ENCODE assay signal across 21 cellular contexts in genomic region chr17:39624313-39624712, GRCh38.
DNase-seq lines count a peak whose midpoint lies in the region; ATAC-seq and TF ChIP-seq lines count a peak whose summit lies in the region.
"Had no signal": no experiment of that assay in that cellular context is flagged by ENCODE, and none has a peak within 500 bp of the region (broad histone marks: within the 10 kb centered on the region; RNA-seq: fewer than 3 reads in every experiment).

No MANE protein-coding gene starts in this region.

- H3K36me3 ChIP-seq in HEK293 (ENCODE audit: control insufficient read depth in 2 of 2, insufficient read depth in 1 of 2, low read length in 2 of 2): no peaks in the 10 kb centered on the region
- H3K36me3 ChIP-seq: BE2C; BLaER1 treated with 17β-estradiol and CSF1 and Interleukin-3, amounts not matched to agents 10 nM and 100 nM had no signal

- intact Hi-C loops in head of caudate nucleus (cut with DNase I): loop anchor here (5.0 kb wide), 1 partner anchor 48 kb away; no protein-coding TSS in a partner anchor

- CTCF ChIA-PET in HEK293 (lab: Yijun Ruan, JAX): interaction anchor here (0.7 to 11.8 kb wide), 14 partner anchors 10 to 618 kb away, joined by 3 to 475 read pairs (median 16); partner anchors contain the start of genes CSF3, PNMT, STARD3 and TCAP

- ATAC-seq in HG02610 (IDR thresholded peaks at IDR 0.05; ENCODE audit: unreplicated experiment): no peak
- ATAC-seq: GM12878 had no signal

- DNase-seq in caudate nucleus (lab: John Stamatoyannopoulos, UW) (peak in 31 of 61 donors; percentile 16 to 69 (median 43)), head of caudate nucleus (peak in 23 of 42 donors; percentile 35 to 83 (median 62)), amniotic stem cell (lab: John Stamatoyannopoulos, UW) (no peak), NCI-H1105 (lab: John Stamatoyannopoulos, UW) (no peak)
- DNase-seq: 8988T; ACHN; AML-193; BE2C; CD4-positive, alpha-beta T cell; CD8-positive, alpha-beta memory T cell; DMS 273 treated with DMSO at 0.1 percent for 48 hours; DMS79; EL; GDM1; GM23248; HFFc6 had no signal

- H3K27ac ChIP-seq in HEK293 (ENCODE audit: extremely low read depth, low read depth, low read length) (no peak overlapping the region), caudate nucleus (ENCODE audit: low read depth, low read length) (peak overlapping the region; percentile 93)
- H3K27ac ChIP-seq: A549; BLaER1 treated with 17β-estradiol and CSF1 and Interleukin-3, amounts not matched to agents 10 nM and 100 nM; GM23248 had no signal

- H3K4me3 ChIP-seq in HEK293 (ENCODE audit: low read depth, low read length): no peak overlapping the region
- H3K4me3 ChIP-seq: A549; BLaER1 treated with 17β-estradiol and CSF1 and Interleukin-3, amounts not matched to agents 10 nM and 100 nM; GM12878; GM23248 had no signal

- no peaks in the 10 kb centered on the region for H3K9me3 ChIP-seq in HEK293 (ENCODE audit: control insufficient read depth, insufficient read depth, low read depth, low read length)
- H3K9me3 ChIP-seq: A549; BE2C; BLaER1 treated with 17β-estradiol and CSF1 and Interleukin-3, amounts not matched to agents 10 nM and 100 nM had no signal

- POLR2A ChIA-PET in HEK293 (lab: Yijun Ruan, JAX): interaction anchor here (0.6 kb wide), 1 partner anchor 44 kb away, joined by 8 read pairs; the partner anchor contains the start of gene PNMT

- H3K4me1 ChIP-seq in HEK293 (ENCODE audit: control insufficient read depth, insufficient read depth, low read length): no peaks in the 10 kb centered on the region
- H3K4me1 ChIP-seq: BE2C had no signal

- no peak for TF ChIP-seq CTCF in HEK293 (tag by site-specific recombination; IDR thresholded peaks at IDR 0.05)

TF ChIP-seq in HEK293, 187 proteins besides CTCF, POLR2A, EP300 and RAD21:
- TF ChIP-seq ZFHX2 (tag by site-specific recombination; conservative IDR thresholded peaks at IDR 0.05): peak; percentile 76
- TF ChIP-seq EGR2 (tag by site-specific recombination; IDR thresholded peaks at IDR 0.05; ENCODE audit: low read depth): peak; percentile 59
- TF ChIP-seq ZNF558 (tag by site-specific recombination; IDR thresholded peaks at IDR 0.05): no peak
- no peak for TF ChIP-seq ZNF677 (tag by site-specific recombination; IDR thresholded peaks at IDR 0.05)
TF ChIP-seq in HEK293: peak in this region for 2.

Comparison
In these comparisons a context has a peak if more than half of its experiments do, and no peak if none do; other contexts are left out.
1. DNase-seq: peak in caudate nucleus (31 of 61) and head of caudate nucleus (23 of 42); none in amniotic stem cell (single experiment) and NCI-H1105 (single experiment).